ENCODE assay signal across 9 cellular contexts in genomic region chr10:34808789-34809745, GRCh38. TPM values are rescaled to one million over a fixed set of nuclear protein-coding genes. Genes with fewer than 3 reads are reported as not detected.
DNase-seq lines count a peak whose midpoint lies in the region; ATAC-seq, FAIRE-seq and TF ChIP-seq lines count a peak whose summit lies in the region.
"Had no signal": no experiment of that assay in that cellular context is flagged by ENCODE, and none has a peak within 500 bp of the region (broad histone marks: within the 10 kb centered on the region; RNA-seq: fewer than 3 reads in every experiment).

No MANE protein-coding gene starts in this region.

- TF ChIP-seq CTCF in astrocyte of the spinal cord (IDR thresholded peaks at IDR 0.05; ENCODE audit: low read depth, low read length), result no peak
- TF ChIP-seq CTCF in HepG2 (CRISPR knock-in tag; IDR thresholded peaks at IDR 0.05), result no peak

- peaks cover 59% of the 10 kb centered on the region for H3K4me1 ChIP-seq in HepG2 (ENCODE audit: insufficient read depth, low read length)

- DNase-seq in astrocyte of the spinal cord (ENCODE audit: low read depth, low spot score), result peak; percentile 54
- DNase-seq in HepG2 (ENCODE audit: low spot score), result no peak
- no peak for DNase-seq in NCI-H526 treated with DMSO at 0.1 percent for 48 hours (lab: John Stamatoyannopoulos, UW)
- no peak for DNase-seq in activated naive CD4-positive, alpha-beta T cell treated with Interleukin-2 at 50 U/mL for 16 hours

- CTCF ChIA-PET in HepG2 (lab: Yijun Ruan, JAX; ENCODE audit: low intra/inter-chr PET ratio, low total read pairs), result no interaction called here

- H3K27ac ChIP-seq in HepG2 (ENCODE audit: extremely low read length, insufficient read depth, low read length), result no peak overlapping the region
- H3K27ac ChIP-seq: VCaP had no signal

- WGBS in HepG2 (ENCODE audit: low lambda C conversion rate), result 87% methylated on average over 16 of the region's 19 CpGs

- peak; percentile 55 for ATAC-seq in GM18873 (IDR thresholded peaks at IDR 0.05; ENCODE audit: low FRiP score, unreplicated experiment)
- peak; percentile 52 for ATAC-seq in HG03196 (IDR thresholded peaks at IDR 0.05; ENCODE audit: unreplicated experiment)
- ATAC-seq in HepG2, result no peak; the same call in 2 of the 3 replicates
- no peak for ATAC-seq in GM21515 (IDR thresholded peaks at IDR 0.05; ENCODE audit: unreplicated experiment)
- no peak for ATAC-seq in HG02885 (IDR thresholded peaks at IDR 0.05; ENCODE audit: poor library complexity, unreplicated experiment)

- H3K27me3 ChIP-seq in HepG2 (ENCODE audit: control insufficient read depth in 1 of 2, insufficient read depth in 2 of 2, low read length in 2 of 2), result no peaks in the 10 kb centered on the region

- H3K4me2 ChIP-seq in HepG2 (ENCODE audit: low read depth, low read length), result no peak overlapping the region; the same call in 1 of the 2 replicates

- peaks cover 63% of the 10 kb centered on the region for H4K20me1 ChIP-seq in HepG2 (ENCODE audit: insufficient read depth, low read length)

- TF ChIP-seq EP300 in HepG2 (IDR thresholded peaks at IDR 0.05; ENCODE audit: low read depth in 2 of 2, low read length in 2 of 2), result no peak
- TF ChIP-seq EP300 in HepG2 (CRISPR knock-in tag; IDR thresholded peaks at IDR 0.05; ENCODE audit: borderline replicate concordance), result no peak

- TF ChIP-seq RAD21 in HepG2 (CRISPR knock-in tag; IDR thresholded peaks at IDR 0.05), result no peak

- BruUV-seq in HepG2 (replicated peaks; lab: Mats Ljungman, UMichigan), result no TSS peak

- in situ Hi-C loops in astrocyte of the spinal cord (cut with HindIII; ENCODE audit: low sequenced_read_pairs), result no loop called here
- in situ Hi-C loops in HepG2 (cut with HindIII; ENCODE audit: extremely low pct_ligation_motif_present, low pct_unique_long_range_greater_than_20kb), result no loop called here

- H2AFZ ChIP-seq in HepG2 (ENCODE audit: low read length), result no peak overlapping the region

- H3K9ac ChIP-seq in HepG2 (ENCODE audit: insufficient read depth, low read depth, low read length), result no peak overlapping the region

- H3K79me2 ChIP-seq in HepG2 (ENCODE audit: insufficient read depth, low read length), result peaks cover 94% of the 10 kb centered on the region

- TF ChIP-seq POLR2A in HepG2 (IDR thresholded peaks at IDR 0.05; ENCODE audit: insufficient read depth in 1 of 2, low read depth in 2 of 2, low read length in 2 of 2), result no peak

- intact Hi-C loops in HepG2 (cut with micrococcal nuclease; ENCODE audit: unreplicated experiment), result no loop called here

- no peaks in the 10 kb centered on the region for H3K9me3 ChIP-seq in HepG2 (ENCODE audit: low read length)

- H3K4me3 ChIP-seq in astrocyte of the spinal cord (ENCODE audit: low read depth, low read length) (peak overlapping the region; percentile 30), HepG2 (replicated peaks in 1 of 3; ENCODE audit: insufficient read depth in 1 of 3, low read depth in 2 of 3, low read length in 3 of 3) (no peak overlapping the region)

- POLR2A ChIA-PET in HepG2 (lab: Yijun Ruan, JAX), result interaction anchor here (1.4 kb wide), 1 partner anchor 72 kb away, joined by 5 read pairs; no protein-coding TSS in a partner anchor

- peaks cover 0 to 3% of the 10 kb centered on the region in 2 experiments; a peak in 3 of 5 replicates for H3K36me3 ChIP-seq in HepG2 (replicated peaks in 1 of 2; ENCODE audit: control insufficient read depth in 1 of 2, insufficient read depth in 2 of 2, low read length in 2 of 2)

- FAIRE-seq in HepG2 (lab: Jason Lieb, UNC), result no peak

TF ChIP-seq in HepG2, 621 proteins besides CTCF, POLR2A, EP300 and RAD21:
- TF ChIP-seq HIVEP1 (CRISPR knock-in tag; IDR thresholded peaks at IDR 0.05) (0 out of 2 replicates have a peak, but pooled peaks have one; percentile 20), ZNF331 (CRISPR knock-in tag; IDR thresholded peaks at IDR 0.05) (peak; percentile 32; the same call in 1 of the 2 replicates), ZNF703 (CRISPR knock-in tag; IDR thresholded peaks at IDR 0.05; ENCODE audit: borderline replicate concordance) (no peak), ZBTB33 (CRISPR knock-in tag; IDR thresholded peaks at IDR 0.05) (peak; percentile 85), ZNF550 (CRISPR knock-in tag; IDR thresholded peaks at IDR 0.05; ENCODE audit: borderline replicate concordance) (no peak), GPN1 (CRISPR knock-in tag; IDR thresholded peaks at IDR 0.05; ENCODE audit: borderline replicate concordance) (no peak), ZFYVE20 (CRISPR knock-in tag; IDR thresholded peaks at IDR 0.05; ENCODE audit: borderline replicate concordance, low read depth) (no peak), ZBTB38 (CRISPR knock-in tag; IDR thresholded peaks at IDR 0.05) (peak; percentile 61; the same call in 1 of the 2 replicates)
- TF ChIP-seq, protein P1, sequence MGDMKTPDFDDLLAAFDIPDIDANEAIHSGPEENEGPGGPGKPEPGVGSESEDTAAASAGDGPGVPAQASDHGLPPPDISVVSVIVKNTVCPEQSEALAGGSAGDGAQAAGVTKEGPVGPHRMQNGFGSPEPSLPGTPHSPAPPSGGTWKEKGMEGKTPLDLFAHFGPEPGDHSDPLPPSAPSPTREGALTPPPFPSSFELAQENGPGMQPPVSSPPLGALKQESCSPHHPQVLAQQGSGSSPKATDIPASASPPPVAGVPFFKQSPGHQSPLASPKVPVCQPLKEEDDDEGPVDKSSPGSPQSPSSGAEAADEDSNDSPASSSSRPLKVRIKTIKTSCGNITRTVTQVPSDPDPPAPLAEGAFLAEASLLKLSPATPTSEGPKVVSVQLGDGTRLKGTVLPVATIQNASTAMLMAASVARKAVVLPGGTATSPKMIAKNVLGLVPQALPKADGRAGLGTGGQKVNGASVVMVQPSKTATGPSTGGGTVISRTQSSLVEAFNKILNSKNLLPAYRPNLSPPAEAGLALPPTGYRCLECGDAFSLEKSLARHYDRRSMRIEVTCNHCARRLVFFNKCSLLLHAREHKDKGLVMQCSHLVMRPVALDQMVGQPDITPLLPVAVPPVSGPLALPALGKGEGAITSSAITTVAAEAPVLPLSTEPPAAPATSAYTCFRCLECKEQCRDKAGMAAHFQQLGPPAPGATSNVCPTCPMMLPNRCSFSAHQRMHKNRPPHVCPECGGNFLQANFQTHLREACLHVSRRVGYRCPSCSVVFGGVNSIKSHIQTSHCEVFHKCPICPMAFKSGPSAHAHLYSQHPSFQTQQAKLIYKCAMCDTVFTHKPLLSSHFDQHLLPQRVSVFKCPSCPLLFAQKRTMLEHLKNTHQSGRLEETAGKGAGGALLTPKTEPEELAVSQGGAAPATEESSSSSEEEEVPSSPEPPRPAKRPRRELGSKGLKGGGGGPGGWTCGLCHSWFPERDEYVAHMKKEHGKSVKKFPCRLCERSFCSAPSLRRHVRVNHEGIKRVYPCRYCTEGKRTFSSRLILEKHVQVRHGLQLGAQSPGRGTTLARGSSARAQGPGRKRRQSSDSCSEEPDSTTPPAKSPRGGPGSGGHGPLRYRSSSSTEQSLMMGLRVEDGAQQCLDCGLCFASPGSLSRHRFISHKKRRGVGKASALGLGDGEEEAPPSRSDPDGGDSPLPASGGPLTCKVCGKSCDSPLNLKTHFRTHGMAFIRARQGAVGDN (CRISPR knock-in tag; IDR thresholded peaks at IDR 0.05), result 0 out of 2 replicates have a peak, but pooled peaks have one; percentile 6

RNA-seq across cellular contexts. Expression of gene PARD3, which starts 6.0 kb away (rescaled TPM):
- 60.0 and 67.5 TPM in 2 replicates for total RNA-seq in HepG2 (2016; rRNA removed; fragmentation: Illumina TruSeq; extraction: Trizol)
- total RNA-seq in HepG2 (2016; cell fraction: cytosol; rRNA removed; fragmentation: Illumina TruSeq; extraction: Trizol; ENCODE audit: low read depth), result 20.8 and 27.4 TPM in 2 replicates
- total RNA-seq in HepG2 (2016; cell fraction: insoluble cytoplasmic fraction; rRNA removed; fragmentation: Illumina TruSeq; extraction: Trizol), result 57.8 and 62.9 TPM in 2 replicates
- 40.7 and 46.4 TPM in 2 replicates for total RNA-seq in HepG2 (2016; cell fraction: membrane; rRNA removed; fragmentation: Illumina TruSeq; extraction: Trizol)
- 55.2 and 61.4 TPM in 2 replicates for total RNA-seq in HepG2 (2016; cell fraction: nucleus; rRNA removed; fragmentation: Illumina TruSeq; extraction: Trizol)
- polyA plus RNA-seq in HepG2 (2011; rRNA removed), result 37.5 and 40.9 TPM in 2 replicates
- polyA plus RNA-seq in HepG2 (2011; cell fraction: cytosol; rRNA removed), result 27.2 and 36.6 TPM in 2 replicates
- 20.7 and 21.3 TPM in 2 replicates for polyA plus RNA-seq in HepG2 (2011; cell fraction: nucleus; rRNA removed)
- polyA plus RNA-seq in HepG2 (2012), result 42.8 and 43.8 TPM in 2 replicates
- polyA plus RNA-seq in HepG2 (2016; cell fraction: cytosol; fragmentation: Illumina TruSeq; extraction: Trizol; ENCODE audit: low read depth), result 4.9 and 5.9 TPM in 2 replicates
- 56.4 and 57.9 TPM in 2 replicates for polyA plus RNA-seq in HepG2 (2016; cell fraction: insoluble cytoplasmic fraction; fragmentation: Illumina TruSeq; extraction: Trizol; ENCODE audit: low read depth)
- polyA plus RNA-seq in HepG2 (2016; cell fraction: membrane; fragmentation: Illumina TruSeq; extraction: Trizol; ENCODE audit: low read depth), result 15.4 and 16.9 TPM in 2 replicates
- polyA plus RNA-seq in HepG2 (2016; cell fraction: nucleus; fragmentation: Illumina TruSeq; extraction: Trizol; ENCODE audit: insufficient read depth, low read depth), result 37.3 and 39.6 TPM in 2 replicates
- 26.7 and 51.8 TPM in 2 replicates for polyA minus RNA-seq in HepG2 (2011; rRNA and poly(A)+ RNA removed; ENCODE audit: low replicate concordance)
- 41.1 and 45.4 TPM in 2 replicates for polyA minus RNA-seq in HepG2 (2011; cell fraction: cytosol; rRNA and poly(A)+ RNA removed)
- polyA minus RNA-seq in HepG2 (2011; cell fraction: nucleus; rRNA and poly(A)+ RNA removed), result 106 and 138 TPM in 2 replicates

Comparison
In these comparisons a context has a peak if more than half of its experiments do, and no peak if none do; other contexts are left out.
1. ATAC-seq: peak in GM18873 (single experiment) and HG03196 (single experiment); none in HepG2 (single experiment), GM21515 (single experiment) and HG02885 (single experiment).